19 cellular contexts compared by ENCODE assay signal in genomic region chr7:69608878-69609277, GRCh38.
"Had no signal": no experiment of that assay in that cellular context is flagged by ENCODE, and none has a peak within 500 bp of the region (broad histone marks: within the 10 kb centered on the region; RNA-seq: fewer than 3 reads in every experiment).

No MANE protein-coding gene starts in this region.

- H3K27ac ChIP-seq: breast epithelium, prostate gland, right atrium auricular region, tibial artery, uterus, VCaP had no signal

- H3K4me3 ChIP-seq: breast epithelium, gastrocnemius medialis, mucosa of descending colon, prostate gland, right atrium auricular region, tibial artery, uterus had no signal

- DNase-seq: activated CD4-positive, alpha-beta T cell treated with anti-CD3 and anti-CD28 coated beads, Interleukin-2, amount 50 U/mL, for 48 hours; activated gamma-delta T cell; cortex of kidney; gastrocnemius medialis; head of caudate nucleus; mesenchymal stem cell; mucosa of descending colon; naive B cell; stimulated activated CD4-positive, alpha-beta T cell treated with anti-CD3 and anti-CD28 coated beads, Interleukin-2, amount 100 ng/mL, for 24 hours; stimulated activated naive CD4-positive, alpha-beta T cell treated with Interleukin-2 at 50 U/mL for 16 hours; tibial artery; uterus had no signal

- H3K9me3 Mint-ChIP-seq: activated naive CD4-positive, alpha-beta T cell treated with anti-CD3 and anti-CD28 coated beads, Interleukin-2, amount 50 U/mL, for 24 hours; naive B cell had no signal

- H3K4me1 Mint-ChIP-seq: activated naive CD4-positive, alpha-beta T cell treated with anti-CD3 and anti-CD28 coated beads, Interleukin-2, amount 50 U/mL, for 24 hours had no signal

- FAIRE-seq: astrocyte had no signal

- H3K27ac Mint-ChIP-seq: activated naive CD4-positive, alpha-beta T cell treated with anti-CD3 and anti-CD28 coated beads, Interleukin-2, amount 50 U/mL, for 24 hours; naive B cell had no signal

- H3K27me3 ChIP-seq: breast epithelium, gastrocnemius medialis, right atrium auricular region, uterus had no signal

- H3K4me1 ChIP-seq: breast epithelium, prostate gland, tibial artery had no signal

- H3K36me3 ChIP-seq: breast epithelium, gastrocnemius medialis, prostate gland, right atrium auricular region, tibial artery, uterus had no signal

- H3K4me3 Mint-ChIP-seq: activated naive CD4-positive, alpha-beta T cell treated with anti-CD3 and anti-CD28 coated beads, Interleukin-2, amount 50 U/mL, for 24 hours; naive B cell had no signal

- ATAC-seq: esophagus mucosa, mucosa of descending colon had no signal

- H3K36me3 Mint-ChIP-seq: activated naive CD4-positive, alpha-beta T cell treated with anti-CD3 and anti-CD28 coated beads, Interleukin-2, amount 50 U/mL, for 24 hours had no signal

- H3K9me3 ChIP-seq: breast epithelium, gastrocnemius medialis, mucosa of descending colon, prostate gland, right atrium auricular region, tibial artery, uterus had no signal
